In the genomic region with DNA sequence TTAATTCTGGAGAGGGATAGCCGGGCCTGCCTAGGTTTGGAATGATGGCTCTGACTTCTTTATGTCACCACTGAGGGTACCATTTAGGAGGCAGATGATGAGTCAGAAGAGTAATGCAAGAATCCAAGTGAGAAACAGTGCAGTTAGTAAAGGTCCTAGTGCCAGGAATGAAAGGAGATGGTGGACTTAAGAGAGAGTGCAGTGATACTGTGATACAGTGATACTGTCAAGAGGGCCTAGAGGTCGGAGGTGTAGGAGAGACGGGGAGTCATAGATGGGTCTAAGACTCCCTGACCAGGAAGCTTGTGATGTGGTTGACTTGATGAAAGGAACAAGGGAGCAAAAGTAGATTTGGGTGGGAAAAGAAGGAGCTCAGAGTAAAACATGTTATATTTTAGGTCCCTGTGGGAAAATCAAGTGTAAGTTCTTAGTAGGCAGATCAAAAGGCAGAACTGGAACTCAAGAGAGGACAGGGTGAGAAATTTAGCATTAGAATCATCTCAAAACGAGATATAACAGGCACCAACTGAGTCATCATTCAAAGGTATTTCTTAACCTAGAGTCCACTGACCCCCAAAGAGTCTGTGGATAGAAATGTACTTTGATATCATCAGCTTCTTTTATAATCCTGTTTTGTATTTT, we compare ENCODE assay signal across 13 cellular contexts.
DNase-seq lines count a peak whose midpoint lies in the region; ATAC-seq and TF ChIP-seq lines count a peak whose summit lies in the region.
"Had no signal": no experiment of that assay in that cellular context is flagged by ENCODE, and none has a peak within 500 bp of the region (broad histone marks: within the 10 kb centered on the region; RNA-seq: fewer than 3 reads in every experiment).

No MANE protein-coding gene starts in this region.

- 93 to 97% (median 96%) methylated on average over 4 of the region's 4 CpGs for WGBS in heart left ventricle, 4 donors

- H3K27ac ChIP-seq in DND-41 (ENCODE audit: low read length) (no peak overlapping the region), heart left ventricle (no peak overlapping the region), upper lobe of right lung (no peak overlapping the region)
- H3K27ac ChIP-seq: breast epithelium, esophagus squamous epithelium had no signal

- no peaks in the 10 kb centered on the region for H3K27me3 Mint-ChIP-seq in activated naive CD8-positive, alpha-beta T cell treated with anti-CD3 and anti-CD28 coated beads, Interleukin-2, amount 50 U/mL, for 24 hours

- ATAC-seq in DND-41 (ENCODE audit: insufficient read depth, low read depth) (peak; percentile 37; the same call in 1 of the 3 replicates), GM19324 (IDR thresholded peaks at IDR 0.05; ENCODE audit: low FRiP score, unreplicated experiment) (peak; percentile 23), HG03103 (IDR thresholded peaks at IDR 0.05; ENCODE audit: low read depth, unreplicated experiment) (peak; percentile 47), heart left ventricle (no peak), upper lobe of right lung (no peak)
- peak; percentile 69 for ATAC-seq in activated naive CD8-positive, alpha-beta T cell treated with anti-CD3 and anti-CD28 coated beads, Interleukin-2, amount 50 U/mL, for 24 hours

- no peaks in the 10 kb centered on the region for H3K4me1 ChIP-seq in DND-41 (ENCODE audit: insufficient read depth, low read length)
- no peaks in the 10 kb centered on the region for H3K4me1 ChIP-seq in heart left ventricle
- H3K4me1 ChIP-seq in upper lobe of right lung: no peaks in the 10 kb centered on the region
- H3K4me1 ChIP-seq: breast epithelium, esophagus squamous epithelium had no signal

- DNase-seq in DND-41 (no peak), kidney glomerular epithelial cell (lab: John Stamatoyannopoulos, UW) (no peak), heart left ventricle (no peak), NCI-H524 (lab: John Stamatoyannopoulos, UW) (no peak), upper lobe of right lung (no peak)
- DNase-seq in activated naive CD8-positive, alpha-beta T cell treated with anti-CD3 and anti-CD28 coated beads, Interleukin-2, amount 50 U/mL, for 24 hours: no peak
- DNase-seq: esophagus squamous epithelium, islet precursor cell, SIG-M5 had no signal

- peak overlapping the region; percentile 28 for H3K4me3 Mint-ChIP-seq in activated naive CD8-positive, alpha-beta T cell treated with anti-CD3 and anti-CD28 coated beads, Interleukin-2, amount 50 U/mL, for 24 hours
- H3K4me3 Mint-ChIP-seq: CD14-positive monocyte had no signal

- peaks cover 67% of the 10 kb centered on the region for H3K36me3 ChIP-seq in DND-41 (ENCODE audit: insufficient read depth, low read length)
- peaks cover 0 to 96% (median 84%) of the 10 kb centered on the region in 9 donors for H3K36me3 ChIP-seq in heart left ventricle
- peaks cover 72% of the 10 kb centered on the region for H3K36me3 ChIP-seq in upper lobe of right lung

- no peaks in the 10 kb centered on the region for H4K20me1 ChIP-seq in DND-41 (ENCODE audit: insufficient read depth, low read length)

- no peak overlapping the region for H3K9ac ChIP-seq in DND-41 (ENCODE audit: low read depth, low read length)

- H3K36me3 Mint-ChIP-seq in activated naive CD8-positive, alpha-beta T cell treated with anti-CD3 and anti-CD28 coated beads, Interleukin-2, amount 50 U/mL, for 24 hours (ENCODE audit: low read depth): peaks cover 91% of the 10 kb centered on the region

- no peak overlapping the region for H3K4me3 ChIP-seq in DND-41 (ENCODE audit: low read depth in 1 of 2, low read length in 2 of 2)
- H3K4me3 ChIP-seq in heart left ventricle: no peak overlapping the region
- H3K4me3 ChIP-seq in upper lobe of right lung: no peak overlapping the region
- H3K4me3 ChIP-seq: breast epithelium, esophagus squamous epithelium had no signal

- peak overlapping the region; percentile 84 for H3K27ac Mint-ChIP-seq in activated naive CD8-positive, alpha-beta T cell treated with anti-CD3 and anti-CD28 coated beads, Interleukin-2, amount 50 U/mL, for 24 hours

- TF ChIP-seq CTCF in DND-41 (IDR thresholded peaks at IDR 0.05; ENCODE audit: borderline replicate concordance, extremely low read depth, low read length, poor library complexity, severe bottlenecking) (no peak), heart left ventricle (IDR thresholded peaks at IDR 0.05) (no peak), upper lobe of right lung (IDR thresholded peaks at IDR 0.05) (no peak)

- H3K4me2 ChIP-seq in DND-41 (ENCODE audit: insufficient read depth, low read length): no peak overlapping the region

- H3K9me3 ChIP-seq in DND-41 (ENCODE audit: insufficient read depth, low read length, severe bottlenecking) (peaks cover 8% of the 10 kb centered on the region), heart left ventricle (peaks cover 0 to 7% (median 0%) of the 10 kb centered on the region in 12 donors), upper lobe of right lung (no peaks in the 10 kb centered on the region)

- intact Hi-C loops in heart left ventricle (cut with DNase I): no loop called here
- intact Hi-C loops in upper lobe of right lung (cut with DNase I): no loop called here

- no peak for TF ChIP-seq POLR2A in heart left ventricle (IDR thresholded peaks at IDR 0.05)

- H3K4me1 Mint-ChIP-seq in activated naive CD8-positive, alpha-beta T cell treated with anti-CD3 and anti-CD28 coated beads, Interleukin-2, amount 50 U/mL, for 24 hours: peaks cover 81% of the 10 kb centered on the region
- H3K4me1 Mint-ChIP-seq: CD14-positive monocyte had no signal

- no peaks in the 10 kb centered on the region for H3K79me2 ChIP-seq in DND-41 (ENCODE audit: insufficient read depth, low read length)

- H2AFZ ChIP-seq in DND-41 (ENCODE audit: low read depth, low read length): no peak overlapping the region

- H3K27me3 ChIP-seq in DND-41 (ENCODE audit: insufficient read depth, low read length, poor library complexity): no peaks in the 10 kb centered on the region
- H3K27me3 ChIP-seq in heart left ventricle: no peaks in the 10 kb centered on the region
- H3K27me3 ChIP-seq in upper lobe of right lung: no peaks in the 10 kb centered on the region
- H3K27me3 ChIP-seq: breast epithelium, esophagus squamous epithelium had no signal

- H3K9me3 Mint-ChIP-seq in activated naive CD8-positive, alpha-beta T cell treated with anti-CD3 and anti-CD28 coated beads, Interleukin-2, amount 50 U/mL, for 24 hours: no peaks in the 10 kb centered on the region

Comparison
In these comparisons a context has a peak if more than half of its experiments do, and no peak if none do; other contexts are left out.
1. ATAC-seq: peak in DND-41 (single experiment), GM19324 (single experiment), HG03103 (single experiment) and activated naive CD8-positive, alpha-beta T cell treated with anti-CD3 and anti-CD28 coated beads, Interleukin-2, amount 50 U/mL, for 24 hours (single experiment); none in heart left ventricle (0 of 4) and upper lobe of right lung (single experiment).